10 cellular contexts compared by ENCODE assay signal in genomic region chr6:39166918-39167301, GRCh38. TPM values are rescaled to one million over a fixed set of nuclear protein-coding genes. Genes with fewer than 3 reads are reported as not detected.
A peak's percentile ranks its signal among the peaks of the same experiment; 100 is the strongest.
DNase-seq lines count a peak whose midpoint lies in the region; ATAC-seq and TF ChIP-seq lines count a peak whose summit lies in the region.
"Had no signal": no experiment of that assay in that cellular context is flagged by ENCODE, and none has a peak within 500 bp of the region (broad histone marks: within the 10 kb centered on the region; RNA-seq: fewer than 3 reads in every experiment).

No MANE protein-coding gene starts in this region.

- DNase-seq in DMS53 (lab: John Stamatoyannopoulos, UW), result peak; percentile 32
- no peak for DNase-seq in DMS53 treated with DMSO at 0.1 percent for 48 hours (lab: John Stamatoyannopoulos, UW; ENCODE audit: unreplicated experiment)
- no peak for DNase-seq in activated T-cell treated with anti-CD3 and anti-CD28 coated beads, Interleukin-2, amount 50 U/mL, for 24 hours
- no peak for DNase-seq in activated T-cell treated with anti-CD3 and anti-CD28 coated beads for 4 hours
- no peak for DNase-seq in left colon
- DNase-seq in glutamatergic neuron, result no peak
- DNase-seq in foreskin melanocyte, result no peak

- peaks cover 2% of the 10 kb centered on the region for H3K36me3 Mint-ChIP-seq in activated T-cell treated with anti-CD3 and anti-CD28 coated beads, Interleukin-2, amount 50 U/mL, for 24 hours (ENCODE audit: low read depth)
- no peaks in the 10 kb centered on the region for H3K36me3 Mint-ChIP-seq in glutamatergic neuron (ENCODE audit: unreplicated experiment)
- H3K36me3 Mint-ChIP-seq: CD4-positive, CD25-positive, alpha-beta regulatory T cell had no signal

- no peak for TF ChIP-seq CTCF in glutamatergic neuron (IDR thresholded peaks at IDR 0.05; ENCODE audit: partially characterized antibody, unreplicated experiment)

- H3K9me3 Mint-ChIP-seq in activated T-cell treated with anti-CD3 and anti-CD28 coated beads, Interleukin-2, amount 50 U/mL, for 24 hours, result peaks cover 5% of the 10 kb centered on the region
- H3K9me3 Mint-ChIP-seq in glutamatergic neuron (ENCODE audit: unreplicated experiment), result peaks cover 6% of the 10 kb centered on the region

- intact Hi-C loops in left colon (cut with DNase I, micrococcal nuclease), result loop anchor here (5.0 kb wide), 1 partner anchor 135 kb away; no protein-coding TSS in a partner anchor

- peaks cover 5% of the 10 kb centered on the region for H3K4me1 Mint-ChIP-seq in activated T-cell treated with anti-CD3 and anti-CD28 coated beads, Interleukin-2, amount 50 U/mL, for 24 hours (ENCODE audit: low read depth)
- H3K4me1 Mint-ChIP-seq in glutamatergic neuron (ENCODE audit: low read depth, unreplicated experiment), result no peaks in the 10 kb centered on the region

- no peak overlapping the region for H3K4me3 Mint-ChIP-seq in activated T-cell treated with anti-CD3 and anti-CD28 coated beads, Interleukin-2, amount 50 U/mL, for 24 hours
- no peak overlapping the region for H3K4me3 Mint-ChIP-seq in glutamatergic neuron (ENCODE audit: unreplicated experiment)
- H3K4me3 Mint-ChIP-seq: B cell; CD4-positive, CD25-positive, alpha-beta regulatory T cell had no signal

- peaks cover 4% of the 10 kb centered on the region for H3K27me3 Mint-ChIP-seq in activated T-cell treated with anti-CD3 and anti-CD28 coated beads, Interleukin-2, amount 50 U/mL, for 24 hours
- H3K27me3 Mint-ChIP-seq in glutamatergic neuron (ENCODE audit: unreplicated experiment), result peaks cover 7% of the 10 kb centered on the region

- ATAC-seq in left colon (peak; percentile 46), GM18868 (IDR thresholded peaks at IDR 0.05; ENCODE audit: unreplicated experiment) (no peak)

- peak overlapping the region; percentile 26 for H3K27ac Mint-ChIP-seq in activated T-cell treated with anti-CD3 and anti-CD28 coated beads, Interleukin-2, amount 50 U/mL, for 24 hours
- no peak overlapping the region for H3K27ac Mint-ChIP-seq in glutamatergic neuron (ENCODE audit: unreplicated experiment)
- H3K27ac Mint-ChIP-seq: B cell; CD4-positive, CD25-positive, alpha-beta regulatory T cell had no signal

RNA-seq across cellular contexts. Expression of gene SAYSD1, which starts 51.9 kb away (rescaled TPM):
- 10 to 100 TPM; 15.4 to 17.0 TPM for total RNA-seq in left colon
- total RNA-seq in glutamatergic neuron (ENCODE audit: unreplicated experiment), result 18.4 TPM
